1 cellular context compared by ENCODE assay signal in the genomic region with DNA sequence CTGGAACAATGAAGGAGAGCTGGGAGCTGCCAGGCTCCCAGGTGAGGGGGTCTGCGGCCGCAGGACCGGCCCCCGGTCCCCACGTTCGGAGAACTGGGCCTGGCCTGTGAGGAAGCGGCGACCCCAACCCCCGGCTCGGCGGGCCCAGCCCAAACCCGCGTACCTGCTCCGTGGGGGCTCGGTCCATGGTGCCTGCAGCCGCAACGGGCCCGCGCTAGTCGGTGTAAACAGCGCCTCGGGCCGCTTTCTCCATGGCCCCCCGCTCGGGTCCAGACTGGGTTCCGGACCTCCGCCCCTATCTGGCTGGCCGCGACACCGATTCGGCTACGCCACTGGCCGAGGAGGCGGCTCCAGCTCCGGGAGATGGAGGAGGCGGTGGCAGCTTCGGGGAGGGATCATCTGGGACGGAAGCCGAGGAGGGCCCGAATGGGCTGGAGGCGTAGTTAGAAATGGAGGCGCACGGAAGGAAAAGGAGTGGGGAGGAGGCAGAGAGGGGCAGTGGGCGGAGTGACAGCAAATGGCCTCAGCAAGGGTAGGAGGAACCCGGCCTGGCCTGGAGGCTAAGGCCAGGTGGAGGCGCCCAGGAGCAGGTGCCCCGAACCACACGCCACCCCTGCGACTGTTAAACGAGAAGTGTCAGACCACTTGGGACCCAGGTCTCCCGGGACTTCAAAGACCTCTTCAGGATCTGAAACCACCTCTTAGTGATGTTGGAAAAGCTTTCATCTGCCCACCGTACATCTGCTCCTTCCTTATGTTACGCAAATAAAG.
TF ChIP-seq lines count a peak whose summit lies in the region.

A gene with protein sequence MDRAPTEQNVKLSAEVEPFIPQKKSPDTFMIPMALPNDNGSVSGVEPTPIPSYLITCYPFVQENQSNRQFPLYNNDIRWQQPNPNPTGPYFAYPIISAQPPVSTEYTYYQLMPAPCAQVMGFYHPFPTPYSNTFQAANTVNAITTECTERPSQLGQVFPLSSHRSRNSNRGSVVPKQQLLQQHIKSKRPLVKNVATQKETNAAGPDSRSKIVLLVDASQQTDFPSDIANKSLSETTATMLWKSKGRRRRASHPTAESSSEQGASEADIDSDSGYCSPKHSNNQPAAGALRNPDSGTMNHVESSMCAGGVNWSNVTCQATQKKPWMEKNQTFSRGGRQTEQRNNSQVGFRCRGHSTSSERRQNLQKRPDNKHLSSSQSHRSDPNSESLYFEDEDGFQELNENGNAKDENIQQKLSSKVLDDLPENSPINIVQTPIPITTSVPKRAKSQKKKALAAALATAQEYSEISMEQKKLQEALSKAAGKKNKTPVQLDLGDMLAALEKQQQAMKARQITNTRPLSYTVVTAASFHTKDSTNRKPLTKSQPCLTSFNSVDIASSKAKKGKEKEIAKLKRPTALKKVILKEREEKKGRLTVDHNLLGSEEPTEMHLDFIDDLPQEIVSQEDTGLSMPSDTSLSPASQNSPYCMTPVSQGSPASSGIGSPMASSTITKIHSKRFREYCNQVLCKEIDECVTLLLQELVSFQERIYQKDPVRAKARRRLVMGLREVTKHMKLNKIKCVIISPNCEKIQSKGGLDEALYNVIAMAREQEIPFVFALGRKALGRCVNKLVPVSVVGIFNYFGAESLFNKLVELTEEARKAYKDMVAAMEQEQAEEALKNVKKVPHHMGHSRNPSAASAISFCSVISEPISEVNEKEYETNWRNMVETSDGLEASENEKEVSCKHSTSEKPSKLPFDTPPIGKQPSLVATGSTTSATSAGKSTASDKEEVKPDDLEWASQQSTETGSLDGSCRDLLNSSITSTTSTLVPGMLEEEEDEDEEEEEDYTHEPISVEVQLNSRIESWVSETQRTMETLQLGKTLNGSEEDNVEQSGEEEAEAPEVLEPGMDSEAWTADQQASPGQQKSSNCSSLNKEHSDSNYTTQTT (minus strand): TSS at position 334 of the 771 bp plus-strand sequence. CDS start 147 bp downstream, at position 187.

TF ChIP-seq in WTC11, 78 proteins besides CTCF, POLR2A, EP300 and RAD21 (continued from another document):
- TF ChIP-seq, protein P1, sequence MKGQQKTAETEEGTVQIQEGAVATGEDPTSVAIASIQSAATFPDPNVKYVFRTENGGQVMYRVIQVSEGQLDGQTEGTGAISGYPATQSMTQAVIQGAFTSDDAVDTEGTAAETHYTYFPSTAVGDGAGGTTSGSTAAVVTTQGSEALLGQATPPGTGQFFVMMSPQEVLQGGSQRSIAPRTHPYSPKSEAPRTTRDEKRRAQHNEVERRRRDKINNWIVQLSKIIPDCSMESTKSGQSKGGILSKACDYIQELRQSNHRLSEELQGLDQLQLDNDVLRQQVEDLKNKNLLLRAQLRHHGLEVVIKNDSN (CRISPR knock-in tag; IDR thresholded peaks at IDR 0.05), result no peak; the same call in 1 of the 2 replicates
- TF ChIP-seq, protein P2, sequence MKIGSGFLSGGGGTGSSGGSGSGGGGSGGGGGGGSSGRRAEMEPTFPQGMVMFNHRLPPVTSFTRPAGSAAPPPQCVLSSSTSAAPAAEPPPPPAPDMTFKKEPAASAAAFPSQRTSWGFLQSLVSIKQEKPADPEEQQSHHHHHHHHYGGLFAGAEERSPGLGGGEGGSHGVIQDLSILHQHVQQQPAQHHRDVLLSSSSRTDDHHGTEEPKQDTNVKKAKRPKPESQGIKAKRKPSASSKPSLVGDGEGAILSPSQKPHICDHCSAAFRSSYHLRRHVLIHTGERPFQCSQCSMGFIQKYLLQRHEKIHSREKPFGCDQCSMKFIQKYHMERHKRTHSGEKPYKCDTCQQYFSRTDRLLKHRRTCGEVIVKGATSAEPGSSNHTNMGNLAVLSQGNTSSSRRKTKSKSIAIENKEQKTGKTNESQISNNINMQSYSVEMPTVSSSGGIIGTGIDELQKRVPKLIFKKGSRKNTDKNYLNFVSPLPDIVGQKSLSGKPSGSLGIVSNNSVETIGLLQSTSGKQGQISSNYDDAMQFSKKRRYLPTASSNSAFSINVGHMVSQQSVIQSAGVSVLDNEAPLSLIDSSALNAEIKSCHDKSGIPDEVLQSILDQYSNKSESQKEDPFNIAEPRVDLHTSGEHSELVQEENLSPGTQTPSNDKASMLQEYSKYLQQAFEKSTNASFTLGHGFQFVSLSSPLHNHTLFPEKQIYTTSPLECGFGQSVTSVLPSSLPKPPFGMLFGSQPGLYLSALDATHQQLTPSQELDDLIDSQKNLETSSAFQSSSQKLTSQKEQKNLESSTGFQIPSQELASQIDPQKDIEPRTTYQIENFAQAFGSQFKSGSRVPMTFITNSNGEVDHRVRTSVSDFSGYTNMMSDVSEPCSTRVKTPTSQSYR (CRISPR knock-in tag; IDR thresholded peaks at IDR 0.05), result no peak
- TF ChIP-seq TEAD1 (CRISPR knock-in tag; IDR thresholded peaks at IDR 0.05) (peak; percentile 68; the same call in 1 of the 2 replicates), FOXP1 (CRISPR knock-in tag; IDR thresholded peaks at IDR 0.05; ENCODE audit: borderline replicate concordance) (peak; percentile 86), ZBTB21 (CRISPR knock-in tag; IDR thresholded peaks at IDR 0.05; ENCODE audit: borderline replicate concordance) (no peak), ATF1 (CRISPR knock-in tag; IDR thresholded peaks at IDR 0.05) (no peak), SOX15 (CRISPR knock-in tag; IDR thresholded peaks at IDR 0.05) (no peak), SMAD4 (CRISPR knock-in tag; IDR thresholded peaks at IDR 0.05) (no peak)
- TF ChIP-seq, protein P3, sequence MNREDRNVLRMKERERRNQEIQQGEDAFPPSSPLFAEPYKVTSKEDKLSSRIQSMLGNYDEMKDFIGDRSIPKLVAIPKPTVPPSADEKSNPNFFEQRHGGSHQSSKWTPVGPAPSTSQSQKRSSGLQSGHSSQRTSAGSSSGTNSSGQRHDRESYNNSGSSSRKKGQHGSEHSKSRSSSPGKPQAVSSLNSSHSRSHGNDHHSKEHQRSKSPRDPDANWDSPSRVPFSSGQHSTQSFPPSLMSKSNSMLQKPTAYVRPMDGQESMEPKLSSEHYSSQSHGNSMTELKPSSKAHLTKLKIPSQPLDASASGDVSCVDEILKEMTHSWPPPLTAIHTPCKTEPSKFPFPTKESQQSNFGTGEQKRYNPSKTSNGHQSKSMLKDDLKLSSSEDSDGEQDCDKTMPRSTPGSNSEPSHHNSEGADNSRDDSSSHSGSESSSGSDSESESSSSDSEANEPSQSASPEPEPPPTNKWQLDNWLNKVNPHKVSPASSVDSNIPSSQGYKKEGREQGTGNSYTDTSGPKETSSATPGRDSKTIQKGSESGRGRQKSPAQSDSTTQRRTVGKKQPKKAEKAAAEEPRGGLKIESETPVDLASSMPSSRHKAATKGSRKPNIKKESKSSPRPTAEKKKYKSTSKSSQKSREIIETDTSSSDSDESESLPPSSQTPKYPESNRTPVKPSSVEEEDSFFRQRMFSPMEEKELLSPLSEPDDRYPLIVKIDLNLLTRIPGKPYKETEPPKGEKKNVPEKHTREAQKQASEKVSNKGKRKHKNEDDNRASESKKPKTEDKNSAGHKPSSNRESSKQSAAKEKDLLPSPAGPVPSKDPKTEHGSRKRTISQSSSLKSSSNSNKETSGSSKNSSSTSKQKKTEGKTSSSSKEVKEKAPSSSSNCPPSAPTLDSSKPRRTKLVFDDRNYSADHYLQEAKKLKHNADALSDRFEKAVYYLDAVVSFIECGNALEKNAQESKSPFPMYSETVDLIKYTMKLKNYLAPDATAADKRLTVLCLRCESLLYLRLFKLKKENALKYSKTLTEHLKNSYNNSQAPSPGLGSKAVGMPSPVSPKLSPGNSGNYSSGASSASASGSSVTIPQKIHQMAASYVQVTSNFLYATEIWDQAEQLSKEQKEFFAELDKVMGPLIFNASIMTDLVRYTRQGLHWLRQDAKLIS (CRISPR knock-in tag; IDR thresholded peaks at IDR 0.05; ENCODE audit: borderline replicate concordance), result no peak
- TF ChIP-seq, protein P4, sequence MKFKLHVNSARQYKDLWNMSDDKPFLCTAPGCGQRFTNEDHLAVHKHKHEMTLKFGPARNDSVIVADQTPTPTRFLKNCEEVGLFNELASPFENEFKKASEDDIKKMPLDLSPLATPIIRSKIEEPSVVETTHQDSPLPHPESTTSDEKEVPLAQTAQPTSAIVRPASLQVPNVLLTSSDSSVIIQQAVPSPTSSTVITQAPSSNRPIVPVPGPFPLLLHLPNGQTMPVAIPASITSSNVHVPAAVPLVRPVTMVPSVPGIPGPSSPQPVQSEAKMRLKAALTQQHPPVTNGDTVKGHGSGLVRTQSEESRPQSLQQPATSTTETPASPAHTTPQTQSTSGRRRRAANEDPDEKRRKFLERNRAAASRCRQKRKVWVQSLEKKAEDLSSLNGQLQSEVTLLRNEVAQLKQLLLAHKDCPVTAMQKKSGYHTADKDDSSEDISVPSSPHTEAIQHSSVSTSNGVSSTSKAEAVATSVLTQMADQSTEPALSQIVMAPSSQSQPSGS (CRISPR knock-in tag; IDR thresholded peaks at IDR 0.05; ENCODE audit: borderline replicate concordance, low read depth), result no peak
- TF ChIP-seq, protein P5, sequence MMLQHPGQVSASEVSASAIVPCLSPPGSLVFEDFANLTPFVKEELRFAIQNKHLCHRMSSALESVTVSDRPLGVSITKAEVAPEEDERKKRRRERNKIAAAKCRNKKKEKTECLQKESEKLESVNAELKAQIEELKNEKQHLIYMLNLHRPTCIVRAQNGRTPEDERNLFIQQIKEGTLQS (CRISPR knock-in tag; conservative IDR thresholded peaks at IDR 0.05), result no peak
- TF ChIP-seq, protein P6, sequence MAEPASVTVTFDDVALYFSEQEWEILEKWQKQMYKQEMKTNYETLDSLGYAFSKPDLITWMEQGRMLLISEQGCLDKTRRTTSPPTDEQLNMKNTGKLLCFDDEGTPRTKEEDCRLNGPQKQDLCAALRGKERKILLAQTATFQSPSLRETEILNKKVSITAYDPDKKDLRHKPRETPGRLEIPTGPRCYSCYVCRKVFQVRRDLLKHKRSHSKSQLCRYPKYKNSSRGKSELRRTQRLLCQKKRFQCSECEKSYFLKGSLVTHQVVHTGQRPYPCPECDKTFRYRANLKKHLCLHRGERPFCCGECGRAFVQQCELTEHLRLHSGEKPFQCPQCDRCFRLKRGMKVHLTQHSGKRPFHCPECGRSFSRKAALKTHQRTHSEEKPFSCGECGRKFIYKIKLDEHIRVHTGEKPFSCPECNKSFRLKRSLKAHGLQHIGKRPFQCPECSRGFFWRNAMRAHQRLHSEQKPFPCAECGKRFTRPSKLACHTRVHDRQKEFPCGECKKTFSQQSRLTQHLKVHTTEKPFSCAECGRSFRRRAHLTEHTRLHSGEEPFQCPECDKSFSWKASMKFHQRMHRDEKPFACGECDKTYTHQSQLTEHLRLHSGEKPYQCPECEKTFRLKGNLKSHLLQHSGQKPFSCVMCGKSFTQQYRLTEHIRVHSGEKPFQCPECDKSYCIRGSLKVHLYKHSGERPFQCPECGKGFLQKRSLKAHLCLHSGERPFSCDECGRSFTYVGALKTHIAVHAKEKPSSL (CRISPR knock-in tag; conservative IDR thresholded peaks at IDR 0.05), result no peak
